Comparison of ENCODE assay signal across 13 cellular contexts in genomic region chr13:24680921-24681585, GRCh38. TPM values are rescaled to one million over a fixed set of nuclear protein-coding genes. Genes with fewer than 3 reads are reported as not detected.
DNase-seq lines count a peak whose midpoint lies in the region; ATAC-seq and TF ChIP-seq lines count a peak whose summit lies in the region.
"Had no signal": no experiment of that assay in that cellular context is flagged by ENCODE, and none has a peak within 500 bp of the region (broad histone marks: within the 10 kb centered on the region; RNA-seq: fewer than 3 reads in every experiment).

No MANE protein-coding gene starts in this region.

- dilution Hi-C loops in mammary epithelial cell (cut with HindIII; ENCODE audit: low sequenced_read_pairs), result no loop called here

- no peaks in the 10 kb centered on the region for H4K20me1 ChIP-seq in mammary epithelial cell (ENCODE audit: insufficient read depth, low read length)

- BruUV-seq in MCF 10A (replicated peaks; lab: Mats Ljungman, UMichigan), result no TSS peak
- BruUV-seq in mammary epithelial cell (replicated peaks; lab: Mats Ljungman, UMichigan), result no TSS peak

- TF ChIP-seq CTCF in breast epithelium (IDR thresholded peaks at IDR 0.05) (no peak), MCF 10A (IDR thresholded peaks at IDR 0.05; ENCODE audit: unreplicated experiment) (no peak), mammary epithelial cell (conservative IDR thresholded peaks at IDR 0.05 in 1 of 2, IDR thresholded peaks at IDR 0.05 in 1 of 2; ENCODE audit: extremely low read depth in 1 of 2, insufficient read depth in 1 of 2, low read depth in 1 of 2, low read length in 2 of 2) (no peak), mesothelial cell of epicardium (IDR thresholded peaks at IDR 0.05; ENCODE audit: unreplicated experiment) (no peak), upper lobe of right lung (IDR thresholded peaks at IDR 0.05) (no peak), vagina (IDR thresholded peaks at IDR 0.05) (no peak)

- in situ Hi-C loops in mammary epithelial cell (cut with MboI; ENCODE audit: low sequenced_read_pairs in 2 of 2), result no loop called here

- H3K4me1 ChIP-seq in breast epithelium, result peaks cover 0 to 3% of the 10 kb centered on the region in 2 donors
- peaks cover 28% of the 10 kb centered on the region for H3K4me1 ChIP-seq in mammary epithelial cell (ENCODE audit: insufficient read depth, low read length)
- H3K4me1 ChIP-seq in upper lobe of right lung, result no peaks in the 10 kb centered on the region
- peaks cover 11% of the 10 kb centered on the region for H3K4me1 ChIP-seq in vagina

- H2AFZ ChIP-seq in mammary epithelial cell (ENCODE audit: low read depth, low read length), result peak overlapping the region; percentile 92

- H3K4me3 ChIP-seq in breast epithelium (peak overlapping the region in 2 of 3 donors; percentile 55 to 66), mammary epithelial cell (replicated peaks in 1 of 3; ENCODE audit: insufficient read depth in 1 of 3, low read depth in 2 of 3, low read length in 3 of 3) (peak overlapping the region; percentile 54 to 66 (median 59)), upper lobe of right lung (peak overlapping the region; percentile 42), vagina (peak overlapping the region in 1 of 2 donors; percentile 36)
- H3K4me3 ChIP-seq: K562, SJSA1 had no signal

- CTCF ChIA-PET in MCF 10A (lab: Yijun Ruan, JAX) (interaction anchor here (0.6 to 2.8 kb wide), 6 partner anchors 9 to 387 kb away, joined by 3 to 19 read pairs (median 3); no protein-coding TSS in a partner anchor), mammary epithelial cell (lab: Charles Lee; ENCODE audit: low non-redundant PET) (interaction anchor here (0.6 kb wide), 1 partner anchor 367 kb away, joined by 3 read pairs; no protein-coding TSS in a partner anchor)
- CTCF ChIA-PET in activated CD4-positive, alpha-beta memory T cell treated with anti-CD3 and anti-CD28 coated beads, Interleukin-2, amount 10 ng/mL, durations not matched to agents 7 days and 5 days (lab: Charles Lee), result interaction anchor here (0.5 to 2.5 kb wide), 5 partner anchors 8 to 76 kb away, joined by 3 to 11 read pairs (median 4); no protein-coding TSS in a partner anchor

- POLR2A ChIA-PET in MCF 10A (lab: Yijun Ruan, JAX), result no interaction called here
- POLR2A ChIA-PET in activated CD4-positive, alpha-beta memory T cell treated with anti-CD3 and anti-CD28 coated beads, Interleukin-2, amount 10 ng/mL, durations not matched to agents 7 days and 5 days (lab: Charles Lee), result no interaction called here

- no peaks in the 10 kb centered on the region for H3K4me1 Mint-ChIP-seq in MCF 10A (ENCODE audit: insufficient read depth, unreplicated experiment)
- peaks cover 14% of the 10 kb centered on the region for H3K4me1 Mint-ChIP-seq in mesothelial cell of epicardium
- H3K4me1 Mint-ChIP-seq in activated CD4-positive, alpha-beta memory T cell treated with anti-CD3 and anti-CD28 coated beads, Interleukin-2, amount 10 ng/mL, durations not matched to agents 7 days and 5 days, result peaks cover 39% of the 10 kb centered on the region

- no peak overlapping the region for H3K9ac ChIP-seq in mammary epithelial cell (ENCODE audit: insufficient read depth, low read length)

- intact Hi-C loops in breast epithelium (cut with DNase I; ENCODE audit: low total_unique reads), result loop anchor here (2.0 kb wide), 1 partner anchor 28 kb away; no protein-coding TSS in a partner anchor
- intact Hi-C loops in MCF 10A (cut with micrococcal nuclease), result no loop called here
- intact Hi-C loops in mammary epithelial cell (cut with micrococcal nuclease), result no loop called here
- intact Hi-C loops in upper lobe of right lung (cut with DNase I), result no loop called here
- intact Hi-C loops in vagina (cut with DNase I), result no loop called here

- no peaks in the 10 kb centered on the region for H3K9me3 ChIP-seq in breast epithelium
- H3K9me3 ChIP-seq in mammary epithelial cell (replicated peaks; ENCODE audit: insufficient read depth, low read length), result no peaks in the 10 kb centered on the region
- H3K9me3 ChIP-seq in upper lobe of right lung, result no peaks in the 10 kb centered on the region
- no peaks in the 10 kb centered on the region for H3K9me3 ChIP-seq in vagina
- H3K9me3 ChIP-seq: SJSA1 had no signal

- DNase-seq in breast epithelium (ENCODE audit: low spot score in 2 of 2) (no peak), MCF 10A (ENCODE audit: unreplicated experiment) (no peak), mammary epithelial cell (no peak), mesothelial cell of epicardium (ENCODE audit: low spot score in 2 of 2, unreplicated experiment in 2 of 2) (no peak), upper lobe of right lung (no peak), vagina (ENCODE audit: extremely low spot score in 2 of 2) (no peak), NCI-H748 treated with DMSO at 0.1 percent for 48 hours (lab: John Stamatoyannopoulos, UW) (no peak)
- DNase-seq in activated CD4-positive, alpha-beta memory T cell treated with anti-CD3 and anti-CD28 coated beads, Interleukin-2, amount 10 ng/mL, durations not matched to agents 7 days and 5 days, result no peak
- DNase-seq: activated CD4-positive, alpha-beta T cell treated with anti-CD3 and anti-CD28 coated beads for 1 hour; midbrain; small intestine had no signal

- H3K9me3 Mint-ChIP-seq in MCF 10A (ENCODE audit: unreplicated experiment) (no peaks in the 10 kb centered on the region), mesothelial cell of epicardium (no peaks in the 10 kb centered on the region)
- no peaks in the 10 kb centered on the region for H3K9me3 Mint-ChIP-seq in activated CD4-positive, alpha-beta memory T cell treated with anti-CD3 and anti-CD28 coated beads, Interleukin-2, amount 10 ng/mL, durations not matched to agents 7 days and 5 days

- WGBS in mammary epithelial cell (ENCODE audit: low coverage, missing lambda C conversion rate), result 92% methylated on average over 9 of the region's 28 CpGs

- H3K27me3 Mint-ChIP-seq in MCF 10A (ENCODE audit: insufficient read depth, unreplicated experiment) (peaks cover 11% of the 10 kb centered on the region), mesothelial cell of epicardium (ENCODE audit: low read depth) (peaks cover 46% of the 10 kb centered on the region)
- peaks cover 30% of the 10 kb centered on the region for H3K27me3 Mint-ChIP-seq in activated CD4-positive, alpha-beta memory T cell treated with anti-CD3 and anti-CD28 coated beads, Interleukin-2, amount 10 ng/mL, durations not matched to agents 7 days and 5 days

- H3K36me3 Mint-ChIP-seq in MCF 10A (ENCODE audit: insufficient read depth, unreplicated experiment) (no peaks in the 10 kb centered on the region), mesothelial cell of epicardium (no peaks in the 10 kb centered on the region)
- H3K36me3 Mint-ChIP-seq in activated CD4-positive, alpha-beta memory T cell treated with anti-CD3 and anti-CD28 coated beads, Interleukin-2, amount 10 ng/mL, durations not matched to agents 7 days and 5 days (ENCODE audit: low read depth), result peaks cover 3% of the 10 kb centered on the region

- no peak for TF ChIP-seq POLR2A in breast epithelium (IDR thresholded peaks at IDR 0.05)
- TF ChIP-seq POLR2A in vagina (IDR thresholded peaks at IDR 0.05), result no peak

- no peak overlapping the region for H3K4me3 Mint-ChIP-seq in MCF 10A (ENCODE audit: unreplicated experiment)
- H3K4me3 Mint-ChIP-seq in mesothelial cell of epicardium, result peak overlapping the region; percentile 48
- H3K4me3 Mint-ChIP-seq in activated CD4-positive, alpha-beta memory T cell treated with anti-CD3 and anti-CD28 coated beads, Interleukin-2, amount 10 ng/mL, durations not matched to agents 7 days and 5 days, result no peak overlapping the region

- peak overlapping the region; percentile 99 for H3K4me2 ChIP-seq in mammary epithelial cell (ENCODE audit: insufficient read depth, low read depth, low read length)

- ATAC-seq in upper lobe of right lung, result no peak
- ATAC-seq: K562 had no signal

- no peaks in the 10 kb centered on the region for H3K36me3 ChIP-seq in breast epithelium
- no peaks in the 10 kb centered on the region for H3K36me3 ChIP-seq in mammary epithelial cell (ENCODE audit: insufficient read depth, low read length)
- H3K36me3 ChIP-seq in upper lobe of right lung, result no peaks in the 10 kb centered on the region
- no peaks in the 10 kb centered on the region for H3K36me3 ChIP-seq in vagina
- H3K36me3 ChIP-seq: SJSA1 had no signal

- H3K79me2 ChIP-seq in mammary epithelial cell (ENCODE audit: insufficient read depth, low read length), result no peaks in the 10 kb centered on the region

- H3K27ac ChIP-seq in breast epithelium (no peak overlapping the region), mammary epithelial cell (ENCODE audit: insufficient read depth, low read depth, low read length) (no peak overlapping the region), upper lobe of right lung (no peak overlapping the region), vagina (no peak overlapping the region)
- H3K27ac ChIP-seq: SJSA1 had no signal

- H3K27me3 ChIP-seq in breast epithelium (peaks cover 0 to 16% of the 10 kb centered on the region in 2 donors), mammary epithelial cell (ENCODE audit: insufficient read depth, low read length) (no peaks in the 10 kb centered on the region), upper lobe of right lung (peaks cover 28% of the 10 kb centered on the region), vagina (peaks cover 12% of the 10 kb centered on the region)

- H3K27ac Mint-ChIP-seq in MCF 10A (ENCODE audit: low read depth, unreplicated experiment) (no peak overlapping the region), mesothelial cell of epicardium (no peak overlapping the region)
- H3K27ac Mint-ChIP-seq in activated CD4-positive, alpha-beta memory T cell treated with anti-CD3 and anti-CD28 coated beads, Interleukin-2, amount 10 ng/mL, durations not matched to agents 7 days and 5 days, result no peak overlapping the region

RNA-seq across cellular contexts. Expression of gene ATP12A, which starts 0.8 kb away (rescaled TPM):
- not detected for total RNA-seq in breast epithelium
- not detected in 2 replicates for total RNA-seq in MCF 10A (2022)
- under 1 TPM; 0.17 to 0.68 TPM for total RNA-seq in mammary epithelial cell
- 5.2 TPM for polyA plus RNA-seq in mammary epithelial cell
- polyA minus RNA-seq in mammary epithelial cell, result 4.5 TPM
- 0.80 to 1.3 TPM (median 1.1 TPM) in 3 replicates for total RNA-seq in mesothelial cell of epicardium
- total RNA-seq in upper lobe of right lung, result not detected
- 1 to 10 TPM; 1.1 TPM for total RNA-seq in activated CD4-positive, alpha-beta memory T cell treated with anti-CD3 and anti-CD28 coated beads, Interleukin-2, amount 10 ng/mL, durations not matched to agents 7 days and 5 days
- not detected for total RNA-seq in vagina
- total RNA-seq: K562, SJSA1 had no signal
- polyA plus RNA-seq: K562, small intestine had no signal
